In the genomic region with DNA sequence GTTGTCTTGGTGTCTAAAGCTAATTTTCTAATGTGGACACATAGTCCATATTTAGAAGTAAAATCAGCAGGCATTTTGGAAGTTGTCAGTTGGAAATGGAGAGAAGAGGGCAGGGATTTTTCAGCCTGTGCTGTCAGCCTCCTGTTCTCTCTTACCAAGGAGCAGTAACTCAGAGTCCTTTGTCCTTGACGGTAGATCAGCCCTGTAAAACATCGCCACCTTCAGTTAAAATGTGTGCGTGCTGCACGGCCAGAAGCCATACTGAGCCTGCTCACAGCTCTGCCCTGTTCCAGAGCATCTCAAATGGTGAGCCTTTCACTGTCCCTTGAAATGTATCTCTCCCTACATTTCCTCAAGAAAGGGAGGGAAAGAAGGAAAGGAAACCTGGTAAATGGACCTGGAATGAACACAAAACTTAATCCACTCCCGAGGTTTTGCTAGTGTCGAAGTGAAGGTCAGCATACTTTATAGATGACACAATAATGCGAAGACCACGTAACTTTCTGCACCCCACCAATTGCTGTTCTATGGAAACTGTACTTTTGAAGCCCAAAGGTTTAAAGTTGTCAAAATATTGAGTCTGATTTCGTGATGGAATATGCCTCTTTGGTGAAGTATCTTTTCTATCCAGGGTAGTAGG, we compare ENCODE assay signal across 8 cellular contexts.
DNase-seq lines count a peak whose midpoint lies in the region; ATAC-seq and TF ChIP-seq lines count a peak whose summit lies in the region.

No MANE protein-coding gene starts in this region.

- peaks cover 25% of the 10 kb centered on the region for H3K36me3 Mint-ChIP-seq in brain
- H3K36me3 Mint-ChIP-seq in T-helper 2 cell treated with Interferon-gamma antibody and Interleukin-4, amounts not matched to agents 5 μg/mL and 100 μg/mL, for 36 hours (ENCODE audit: low read depth), result no peaks in the 10 kb centered on the region

- no peak overlapping the region for H3K4me3 Mint-ChIP-seq in brain
- no peak overlapping the region for H3K4me3 Mint-ChIP-seq in T-helper 2 cell treated with Interferon-gamma antibody and Interleukin-4, amounts not matched to agents 5 μg/mL and 100 μg/mL, for 36 hours

- H3K4me1 Mint-ChIP-seq in brain, result peaks cover 51% of the 10 kb centered on the region
- H3K4me1 Mint-ChIP-seq in T-helper 2 cell treated with Interferon-gamma antibody and Interleukin-4, amounts not matched to agents 5 μg/mL and 100 μg/mL, for 36 hours (ENCODE audit: low read depth), result no peaks in the 10 kb centered on the region

- H3K27ac ChIP-seq in DND-41 (ENCODE audit: low read length), result no peak overlapping the region

- ATAC-seq in DND-41 (ENCODE audit: insufficient read depth, low read depth), result peak; percentile 82
- ATAC-seq in GM19397 (IDR thresholded peaks at IDR 0.05; ENCODE audit: unreplicated experiment), result peak; percentile 80
- ATAC-seq in HG03280 (IDR thresholded peaks at IDR 0.05; ENCODE audit: unreplicated experiment), result peak; percentile 88
- peak; percentile 32 for ATAC-seq in stimulated activated naive CD8-positive, alpha-beta T cell treated with anti-CD3 and anti-CD28 coated beads, Interleukin-15, Interleukin-2, amounts not matched to agents 100 U/mL and 50 U/mL, for 24 hours

- peak; percentile 67 for TF ChIP-seq CTCF in DND-41 (IDR thresholded peaks at IDR 0.05; ENCODE audit: borderline replicate concordance, extremely low read depth, low read length, poor library complexity, severe bottlenecking)
- peak; percentile 80 to 83 for TF ChIP-seq CTCF in brain (conservative IDR thresholded peaks at IDR 0.05)

- peak overlapping the region; percentile 89 to 94 (median 90) for H3K27ac Mint-ChIP-seq in brain
- H3K27ac Mint-ChIP-seq in T-helper 2 cell treated with Interferon-gamma antibody and Interleukin-4, amounts not matched to agents 5 μg/mL and 100 μg/mL, for 36 hours, result no peak overlapping the region

- DNase-seq in DND-41 (peak; percentile 29), NCI-H2227 (lab: John Stamatoyannopoulos, UW; ENCODE audit: unreplicated experiment) (peak; percentile 69), iPS-NIHi7 (ENCODE audit: extremely low spot score) (peak; percentile 86)
- DNase-seq in stimulated activated naive CD8-positive, alpha-beta T cell treated with anti-CD3 and anti-CD28 coated beads, Interleukin-15, Interleukin-2, amounts not matched to agents 100 U/mL and 50 U/mL, for 24 hours, result no peak
- no peak for DNase-seq in T-helper 2 cell treated with Interferon-gamma antibody and Interleukin-4, amounts not matched to agents 5 μg/mL and 100 μg/mL, for 36 hours (ENCODE audit: low spot score)

- no peak overlapping the region for H3K4me3 ChIP-seq in DND-41 (ENCODE audit: low read depth in 1 of 2, low read length in 2 of 2)

- no peaks in the 10 kb centered on the region for H3K27me3 Mint-ChIP-seq in brain
- no peaks in the 10 kb centered on the region for H3K27me3 Mint-ChIP-seq in T-helper 2 cell treated with Interferon-gamma antibody and Interleukin-4, amounts not matched to agents 5 μg/mL and 100 μg/mL, for 36 hours (ENCODE audit: low read depth)

- H3K36me3 ChIP-seq in DND-41 (ENCODE audit: insufficient read depth, low read length), result no peaks in the 10 kb centered on the region

- peaks cover 6% of the 10 kb centered on the region for H3K27me3 ChIP-seq in DND-41 (ENCODE audit: insufficient read depth, low read length, poor library complexity)

- no peak overlapping the region for H2AFZ ChIP-seq in DND-41 (ENCODE audit: low read depth, low read length)

- no peaks in the 10 kb centered on the region for H3K9me3 ChIP-seq in DND-41 (ENCODE audit: insufficient read depth, low read length, severe bottlenecking)

- H3K4me2 ChIP-seq in DND-41 (ENCODE audit: insufficient read depth, low read length), result no peak overlapping the region

- H3K9ac ChIP-seq in DND-41 (ENCODE audit: low read depth, low read length), result no peak overlapping the region

- no peaks in the 10 kb centered on the region for H3K4me1 ChIP-seq in DND-41 (ENCODE audit: insufficient read depth, low read length)

- H4K20me1 ChIP-seq in DND-41 (ENCODE audit: insufficient read depth, low read length), result no peaks in the 10 kb centered on the region

- H3K79me2 ChIP-seq in DND-41 (ENCODE audit: insufficient read depth, low read length), result no peaks in the 10 kb centered on the region

- no peaks in the 10 kb centered on the region for H3K9me3 Mint-ChIP-seq in brain
- H3K9me3 Mint-ChIP-seq in T-helper 2 cell treated with Interferon-gamma antibody and Interleukin-4, amounts not matched to agents 5 μg/mL and 100 μg/mL, for 36 hours, result no peaks in the 10 kb centered on the region

Comparison
In these comparisons a context has a peak if more than half of its experiments do, and no peak if none do; other contexts are left out.
1. ATAC-seq: peak in every context shown above with its lines; median percentile 88 in HG03280; 82 in DND-41; 80 in GM19397; 32 in stimulated activated naive CD8-positive, alpha-beta T cell treated with anti-CD3 and anti-CD28 coated beads, Interleukin-15, Interleukin-2, amounts not matched to agents 100 U/mL and 50 U/mL, for 24 hours.
2. DNase-seq: peak in DND-41 (single experiment), NCI-H2227 (single experiment) and iPS-NIHi7 (single experiment); none in stimulated activated naive CD8-positive, alpha-beta T cell treated with anti-CD3 and anti-CD28 coated beads, Interleukin-15, Interleukin-2, amounts not matched to agents 100 U/mL and 50 U/mL, for 24 hours (single experiment) and T-helper 2 cell treated with Interferon-gamma antibody and Interleukin-4, amounts not matched to agents 5 μg/mL and 100 μg/mL, for 36 hours (single experiment).